Comparison of ENCODE assay signal across 8 cellular contexts in the genomic region with DNA sequence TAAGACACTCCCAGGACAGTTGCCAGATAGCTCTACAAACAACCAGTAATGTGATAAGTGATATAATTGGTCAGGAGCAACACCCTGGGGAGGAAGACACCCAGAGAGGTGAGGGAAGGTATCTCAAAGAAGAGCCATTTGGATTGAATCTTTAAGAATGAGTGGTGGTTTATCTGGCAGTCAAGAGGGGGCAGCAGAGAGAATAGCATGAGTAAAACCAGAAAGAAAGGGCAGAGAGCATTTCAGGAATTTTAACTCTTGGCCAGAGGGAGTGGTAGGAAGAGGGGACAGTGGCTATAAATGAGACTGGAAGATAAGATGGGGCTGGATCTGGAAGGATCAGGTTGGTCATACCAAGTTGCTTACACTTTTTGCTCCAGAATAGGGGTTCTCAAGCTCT. TPM values are rescaled to one million over a fixed set of nuclear protein-coding genes. Genes with fewer than 3 reads are reported as not detected.
A peak's percentile ranks its signal among the peaks of the same experiment; 100 is the strongest.
DNase-seq lines count a peak whose midpoint lies in the region; ATAC-seq and TF ChIP-seq lines count a peak whose summit lies in the region.

No MANE protein-coding gene starts in this region.

- CTCF ChIA-PET in AG04449 (lab: Yijun Ruan, JAX), result interaction anchor here (0.8 to 2.8 kb wide), 7 partner anchors 9 to 89 kb away, joined by 3 to 20 read pairs (median 10); no protein-coding TSS in a partner anchor

- H3K4me3 Mint-ChIP-seq in activated T-helper 17 cell treated with anti-CD3 and anti-CD28 coated beads, Interleukin-2, amount 50 U/mL, for 72 hours, result no peak overlapping the region

- ATAC-seq in activated T-helper 17 cell treated with anti-CD3 and anti-CD28 coated beads, Interleukin-2, amount 50 U/mL, for 72 hours (replicated peaks), result peak; percentile 56
- no peak for ATAC-seq in GM18519 (IDR thresholded peaks at IDR 0.05; ENCODE audit: low FRiP score, unreplicated experiment)
- no peak for ATAC-seq in GM19455 (IDR thresholded peaks at IDR 0.05; ENCODE audit: unreplicated experiment)

- peak; percentile 42 for TF ChIP-seq CTCF in AG04449 (IDR thresholded peaks at IDR 0.05; ENCODE audit: insufficient read depth, low read length, missing control alignments)
- peak; percentile 70 for TF ChIP-seq CTCF in GM06990 (IDR thresholded peaks at IDR 0.05; ENCODE audit: insufficient read depth, low read length, poor library complexity, severe bottlenecking)

- no peak overlapping the region for H3K4me3 ChIP-seq in AG04449 (ENCODE audit: low read depth, low read length)
- H3K4me3 ChIP-seq in GM06990 (replicated peaks; ENCODE audit: low read depth, low read length), result no peak overlapping the region

- no peaks in the 10 kb centered on the region for H3K27me3 Mint-ChIP-seq in activated T-helper 17 cell treated with anti-CD3 and anti-CD28 coated beads, Interleukin-2, amount 50 U/mL, for 72 hours

- H3K36me3 ChIP-seq in GM06990 (ENCODE audit: control insufficient read depth, insufficient read depth, low read length), result no peaks in the 10 kb centered on the region

- no peaks in the 10 kb centered on the region for H3K9me3 Mint-ChIP-seq in activated T-helper 17 cell treated with anti-CD3 and anti-CD28 coated beads, Interleukin-2, amount 50 U/mL, for 72 hours

- H3K27me3 ChIP-seq in GM06990 (replicated peaks; ENCODE audit: control insufficient read depth, insufficient read depth, low read length), result no peaks in the 10 kb centered on the region

- peaks cover 6% of the 10 kb centered on the region for H3K4me1 Mint-ChIP-seq in activated T-helper 17 cell treated with anti-CD3 and anti-CD28 coated beads, Interleukin-2, amount 50 U/mL, for 72 hours

- no peaks in the 10 kb centered on the region for H3K36me3 Mint-ChIP-seq in activated T-helper 17 cell treated with anti-CD3 and anti-CD28 coated beads, Interleukin-2, amount 50 U/mL, for 72 hours (ENCODE audit: low read depth)

- POLR2A ChIA-PET in AG04449 (lab: Yijun Ruan, JAX), result no interaction called here

- no peak overlapping the region for H3K27ac Mint-ChIP-seq in activated T-helper 17 cell treated with anti-CD3 and anti-CD28 coated beads, Interleukin-2, amount 50 U/mL, for 72 hours

- DNase-seq in AG04449 (ENCODE audit: low read depth, low spot score) (no peak), GM06990 (ENCODE audit: extremely low read depth, insufficient read length) (no peak), NCI-H1694 (lab: John Stamatoyannopoulos, UW) (peak; percentile 38), kidney glomerular epithelial cell (lab: John Stamatoyannopoulos, UW) (peak; percentile 13)
- no peak for DNase-seq in activated effector memory CD4-positive, alpha-beta T cell treated with Interleukin-2 at 50 U/mL for 16 hours

RNA-seq across cellular contexts. Expression of a gene that starts 5.9 kb away (rescaled TPM):
- total RNA-seq in activated T-helper 17 cell treated with anti-CD3 and anti-CD28 coated beads, Interleukin-2, amount 50 U/mL, for 72 hours, result 100 to 1,000 TPM; 171 to 204 TPM

RNA-seq across cellular contexts. Expression of a gene that starts 59.6 kb away (rescaled TPM):
- under 1 TPM in 1 of 2 donors, not detected in 1; 0.26 TPM for total RNA-seq in activated T-helper 17 cell treated with anti-CD3 and anti-CD28 coated beads, Interleukin-2, amount 50 U/mL, for 72 hours

Comparison
In these comparisons a context has a peak if more than half of its experiments do, and no peak if none do; other contexts are left out.
1. DNase-seq: peak in NCI-H1694 (single experiment) and kidney glomerular epithelial cell (single experiment); none in AG04449 (single experiment), GM06990 (single experiment) and activated effector memory CD4-positive, alpha-beta T cell treated with Interleukin-2 at 50 U/mL for 16 hours (single experiment).